ENCODE assay signal across 1 cellular context in the genomic region with DNA sequence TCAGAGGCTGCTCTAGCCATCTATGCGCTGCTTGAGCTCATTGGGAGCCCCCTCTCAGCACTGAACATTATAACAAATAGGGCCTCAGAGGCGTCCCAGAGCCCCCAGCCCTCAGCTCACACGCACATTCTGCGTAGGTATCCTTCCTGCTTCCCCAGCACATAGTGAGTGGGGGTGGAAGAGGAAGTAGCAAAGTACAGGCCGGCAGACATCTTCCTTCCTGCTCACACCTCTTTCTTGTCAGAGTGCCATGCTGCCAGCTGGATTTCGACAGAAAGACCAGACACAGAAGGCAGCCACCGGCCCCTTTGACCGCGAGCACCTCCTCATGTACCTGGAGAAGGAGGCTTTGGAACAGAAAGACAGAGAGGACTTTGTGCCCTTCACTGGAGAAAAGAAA.
TF ChIP-seq lines count a peak whose summit lies in the region.

No MANE protein-coding gene starts in this region.

TF ChIP-seq in HepG2, 621 proteins besides CTCF, POLR2A, EP300 and RAD21:
- TF ChIP-seq, protein P1, sequence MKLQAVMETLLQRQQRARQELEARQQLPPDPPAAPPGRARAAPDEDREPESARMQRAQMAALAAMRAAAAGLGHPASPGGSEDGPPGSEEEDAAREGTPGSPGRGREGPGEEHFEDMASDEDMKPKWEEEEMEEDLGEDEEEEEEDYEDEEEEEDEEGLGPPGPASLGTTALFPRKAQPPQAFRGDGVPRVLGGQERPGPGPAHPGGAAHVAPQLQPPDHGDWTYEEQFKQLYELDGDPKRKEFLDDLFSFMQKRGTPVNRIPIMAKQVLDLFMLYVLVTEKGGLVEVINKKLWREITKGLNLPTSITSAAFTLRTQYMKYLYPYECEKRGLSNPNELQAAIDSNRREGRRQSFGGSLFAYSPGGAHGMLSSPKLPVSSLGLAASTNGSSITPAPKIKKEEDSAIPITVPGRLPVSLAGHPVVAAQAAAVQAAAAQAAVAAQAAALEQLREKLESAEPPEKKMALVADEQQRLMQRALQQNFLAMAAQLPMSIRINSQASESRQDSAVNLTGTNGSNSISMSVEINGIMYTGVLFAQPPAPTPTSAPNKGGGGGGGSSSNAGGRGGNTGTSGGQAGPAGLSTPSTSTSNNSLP (IDR thresholded peaks at IDR 0.05; ENCODE audit: low read depth, low read length), result no peak
- TF ChIP-seq ZNF331 (CRISPR knock-in tag; IDR thresholded peaks at IDR 0.05), result no peak
- no peak for TF ChIP-seq NFIB (CRISPR knock-in tag; IDR thresholded peaks at IDR 0.05; ENCODE audit: borderline replicate concordance)
- TF ChIP-seq NAIF1 (CRISPR knock-in tag; IDR thresholded peaks at IDR 0.05; ENCODE audit: borderline replicate concordance), result no peak
- no peak for TF ChIP-seq ZSCAN30 (CRISPR knock-in tag; IDR thresholded peaks at IDR 0.05)
- TF ChIP-seq ZNF33B (CRISPR knock-in tag; IDR thresholded peaks at IDR 0.05), result no peak
- no peak for TF ChIP-seq RFXAP (CRISPR knock-in tag; IDR thresholded peaks at IDR 0.05; ENCODE audit: borderline replicate concordance)
- TF ChIP-seq ZFP36L2 (CRISPR knock-in tag; IDR thresholded peaks at IDR 0.05), result no peak
- TF ChIP-seq ZSCAN31 (CRISPR knock-in tag; IDR thresholded peaks at IDR 0.05; ENCODE audit: low read depth), result no peak
- TF ChIP-seq, protein P2, sequence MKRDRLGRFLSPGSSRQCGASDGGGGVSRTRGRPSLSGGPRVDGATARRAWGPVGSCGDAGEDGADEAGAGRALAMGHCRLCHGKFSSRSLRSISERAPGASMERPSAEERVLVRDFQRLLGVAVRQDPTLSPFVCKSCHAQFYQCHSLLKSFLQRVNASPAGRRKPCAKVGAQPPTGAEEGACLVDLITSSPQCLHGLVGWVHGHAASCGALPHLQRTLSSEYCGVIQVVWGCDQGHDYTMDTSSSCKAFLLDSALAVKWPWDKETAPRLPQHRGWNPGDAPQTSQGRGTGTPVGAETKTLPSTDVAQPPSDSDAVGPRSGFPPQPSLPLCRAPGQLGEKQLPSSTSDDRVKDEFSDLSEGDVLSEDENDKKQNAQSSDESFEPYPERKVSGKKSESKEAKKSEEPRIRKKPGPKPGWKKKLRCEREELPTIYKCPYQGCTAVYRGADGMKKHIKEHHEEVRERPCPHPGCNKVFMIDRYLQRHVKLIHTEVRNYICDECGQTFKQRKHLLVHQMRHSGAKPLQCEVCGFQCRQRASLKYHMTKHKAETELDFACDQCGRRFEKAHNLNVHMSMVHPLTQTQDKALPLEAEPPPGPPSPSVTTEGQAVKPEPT (CRISPR knock-in tag; IDR thresholded peaks at IDR 0.05; ENCODE audit: low read depth), result no peak
- TF ChIP-seq RBM22 (optimal IDR thresholded peaks at IDR 0.05; ENCODE audit: low read length), result no peak
- no peak for TF ChIP-seq SRF (IDR thresholded peaks at IDR 0.05; ENCODE audit: low read depth, low read length)
- TF ChIP-seq FOXJ3 (CRISPR knock-in tag; IDR thresholded peaks at IDR 0.05; ENCODE audit: borderline replicate concordance), result no peak
- no peak for TF ChIP-seq SIN3A (IDR thresholded peaks at IDR 0.05; ENCODE audit: borderline replicate concordance, low read depth, low read length)
- TF ChIP-seq, protein P3, sequence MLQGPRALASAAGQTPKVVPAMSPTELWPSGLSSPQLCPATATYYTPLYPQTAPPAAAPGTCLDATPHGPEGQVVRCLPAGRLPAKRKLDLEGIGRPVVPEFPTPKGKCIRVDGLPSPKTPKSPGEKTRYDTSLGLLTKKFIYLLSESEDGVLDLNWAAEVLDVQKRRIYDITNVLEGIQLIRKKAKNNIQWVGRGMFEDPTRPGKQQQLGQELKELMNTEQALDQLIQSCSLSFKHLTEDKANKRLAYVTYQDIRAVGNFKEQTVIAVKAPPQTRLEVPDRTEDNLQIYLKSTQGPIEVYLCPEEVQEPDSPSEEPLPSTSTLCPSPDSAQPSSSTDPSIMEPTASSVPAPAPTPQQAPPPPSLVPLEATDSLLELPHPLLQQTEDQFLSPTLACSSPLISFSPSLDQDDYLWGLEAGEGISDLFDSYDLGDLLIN (CRISPR knock-in tag; IDR thresholded peaks at IDR 0.05; ENCODE audit: borderline replicate concordance), result no peak
